ENCODE assay signal across 23 cellular contexts in genomic region chr10:33385016-33385415, GRCh38. TPM values are rescaled to one million over a fixed set of nuclear protein-coding genes. Genes with fewer than 3 reads are reported as not detected.
A peak's percentile ranks its signal among the peaks of the same experiment; 100 is the strongest.
DNase-seq lines count a peak whose midpoint lies in the region; ATAC-seq and TF ChIP-seq lines count a peak whose summit lies in the region.
"Had no signal": no experiment of that assay in that cellular context is flagged by ENCODE, and none has a peak within 500 bp of the region (broad histone marks: within the 10 kb centered on the region; RNA-seq: fewer than 3 reads in every experiment).

No MANE protein-coding gene starts in this region.

- H3K4me1 ChIP-seq in HEK293 (ENCODE audit: control insufficient read depth, insufficient read depth, low read length) (peaks cover 26% of the 10 kb centered on the region), neuronal stem cell (ENCODE audit: control insufficient read depth in 2 of 2, insufficient read depth in 1 of 2, low read depth in 1 of 2, low read length in 2 of 2) (peaks cover 12 to 33% of the 10 kb centered on the region in 2 donors)
- H3K4me1 ChIP-seq: BE2C, BLaER1 had no signal

- no peak overlapping the region for H3K4ac ChIP-seq in neuronal stem cell (ENCODE audit: low read length)

- CTCF ChIA-PET in HEK293 (lab: Yijun Ruan, JAX): no interaction called here

- no peaks in the 10 kb centered on the region for H3K9me3 ChIP-seq in HEK293 (ENCODE audit: control insufficient read depth, insufficient read depth, low read depth, low read length)
- peaks cover 0 to 4% of the 10 kb centered on the region in 2 donors for H3K9me3 ChIP-seq in neuronal stem cell (replicated peaks in 1 of 2; ENCODE audit: control insufficient read depth in 2 of 2, insufficient read depth in 1 of 2, low read depth in 1 of 2, low read length in 2 of 2)
- H3K9me3 ChIP-seq: BE2C, BLaER1 had no signal

- H3K27me3 ChIP-seq in neuronal stem cell (ENCODE audit: control insufficient read depth in 3 of 3, insufficient read depth in 3 of 3, low read depth in 1 of 3, low read length in 3 of 3): no peaks in the 10 kb centered on the region
- H3K27me3 ChIP-seq: BE2C, BLaER1 had no signal

- peak overlapping the region; percentile 9 for H2BK15ac ChIP-seq in neuronal stem cell (ENCODE audit: low read length)

- H2BK12ac ChIP-seq in neuronal stem cell (ENCODE audit: low read length): no peak overlapping the region

- H3K23ac ChIP-seq in neuronal stem cell (ENCODE audit: low read depth, low read length, poor library complexity): no peak overlapping the region

- H3K9ac ChIP-seq in neuronal stem cell (ENCODE audit: low read depth, low read length, poor library complexity): no peak overlapping the region
- H3K9ac ChIP-seq: BLaER1 had no signal

- ATAC-seq in GM19324 (IDR thresholded peaks at IDR 0.05; ENCODE audit: low FRiP score, unreplicated experiment): no peak

- POLR2A ChIA-PET in HEK293 (lab: Yijun Ruan, JAX): no interaction called here

- H3K14ac ChIP-seq in neuronal stem cell (ENCODE audit: low read length): no peak overlapping the region

- no peak overlapping the region for H2BK5ac ChIP-seq in neuronal stem cell (ENCODE audit: low read length)

- no peak overlapping the region for H3K4me2 ChIP-seq in neuronal stem cell (ENCODE audit: insufficient read depth, low read length, poor library complexity, severe bottlenecking)
- H3K4me2 ChIP-seq: BLaER1 had no signal

- no peak overlapping the region for H3K18ac ChIP-seq in neuronal stem cell (ENCODE audit: low read length)

- no peak overlapping the region for H4K8ac ChIP-seq in neuronal stem cell (ENCODE audit: low read depth, low read length)

- WGBS in neuronal stem cell (ENCODE audit: extremely low coverage in 2 of 2, insufficient read length in 2 of 2, insufficient replicate concordance in 1 of 2), 2 donors: no CpG with 5 or more reads among the region's 5 CpGs

- DNase-seq in fibroblast of peridontal ligament (ENCODE audit: extremely low read depth) (peak; percentile 42), neuronal stem cell (ENCODE audit: low spot score) (no peak), activated gamma-delta T cell treated with Interleukin-2 at 50 U/mL for 16 hours (no peak), iPS-NIHi11 (ENCODE audit: low spot score) (no peak)
- no peak for DNase-seq in activated CD8-positive, alpha-beta memory T cell treated with anti-CD3 and anti-CD28 coated beads for 24 hours
- DNase-seq: 8988T; ACHN; BE2C; C1 segment of cervical spinal cord; CD4-positive, alpha-beta memory T cell; CD4-positive, CD25-positive, alpha-beta regulatory T cell; CD8-positive, alpha-beta memory T cell; COR-L47; DMS 273 treated with DMSO at 0.1 percent for 48 hours; DMS153; DMS53; DMS79; DND-41; EL; GF-D8 had no signal

- H2BK120ac ChIP-seq in neuronal stem cell (ENCODE audit: low read depth, low read length): no peak overlapping the region

- no peak for TF ChIP-seq CTCF in HEK293 (tag by site-specific recombination; IDR thresholded peaks at IDR 0.05)

- H3K4me3 ChIP-seq in HEK293 (ENCODE audit: low read depth, low read length) (no peak overlapping the region), neuronal stem cell (ENCODE audit: low read length in 2 of 2) (no peak overlapping the region)
- H3K4me3 ChIP-seq: BLaER1 had no signal

- H3K27ac ChIP-seq in HEK293 (ENCODE audit: extremely low read depth, low read depth, low read length): peak overlapping the region; percentile 46; the same call in 1 of the 2 replicates
- no peak overlapping the region for H3K27ac ChIP-seq in neuronal stem cell (replicated peaks; ENCODE audit: low read length)
- H3K27ac ChIP-seq: BLaER1 had no signal

- H4K91ac ChIP-seq in neuronal stem cell (ENCODE audit: low read depth, low read length, poor library complexity): no peak overlapping the region

- H3K79me1 ChIP-seq in neuronal stem cell (ENCODE audit: low read depth, low read length): no peaks in the 10 kb centered on the region

- no peak overlapping the region for H2AFZ ChIP-seq in neuronal stem cell (ENCODE audit: low read length)

- H2AK5ac ChIP-seq in neuronal stem cell (ENCODE audit: low read depth, low read length): no peak overlapping the region

- H3K36me3 ChIP-seq in HEK293 (ENCODE audit: control insufficient read depth in 2 of 2, insufficient read depth in 1 of 2, low read length in 2 of 2): no peaks in the 10 kb centered on the region
- H3K36me3 ChIP-seq in neuronal stem cell (replicated peaks in 1 of 2; ENCODE audit: control insufficient read depth in 2 of 2, insufficient read depth in 2 of 2, low read length in 2 of 2): no peaks in the 10 kb centered on the region
- H3K36me3 ChIP-seq: BE2C, BLaER1 had no signal

TF ChIP-seq in HEK293, 187 proteins besides CTCF, POLR2A, EP300 and RAD21:
- TF ChIP-seq ZNF335 (tag by site-specific recombination; conservative IDR thresholded peaks at IDR 0.05) (no peak), ZNF626 (tag by site-specific recombination; IDR thresholded peaks at IDR 0.05) (no peak), ZNF449 (tag by site-specific recombination; IDR thresholded peaks at IDR 0.05) (no peak), ZSCAN30 (tag by site-specific recombination; IDR thresholded peaks at IDR 0.05) (no peak), HOXD13 (CRISPR knock-in tag; IDR thresholded peaks at IDR 0.05; ENCODE audit: borderline replicate concordance) (no peak), GLI4 (tag by site-specific recombination; IDR thresholded peaks at IDR 0.05) (no peak), REPIN1 (tag by site-specific recombination; IDR thresholded peaks at IDR 0.05; ENCODE audit: low read depth) (no peak), GLI2 (tag by site-specific recombination; IDR thresholded peaks at IDR 0.05; ENCODE audit: borderline replicate concordance, low read depth) (no peak), TSHZ1 (tag by site-specific recombination; IDR thresholded peaks at IDR 0.05; ENCODE audit: borderline replicate concordance) (no peak), AEBP2 (tag by site-specific recombination; IDR thresholded peaks at IDR 0.05; ENCODE audit: borderline replicate concordance) (no peak)
TF ChIP-seq in HEK293: peak in this region for 0.

RNA-seq across cellular contexts. Expression of gene NRP1, which starts 50.5 kb away (rescaled TPM):
- 2.9 TPM for polyA plus RNA-seq in neuronal stem cell (2013, experiment 1 of 2)
- 2.6 TPM for polyA plus RNA-seq in neuronal stem cell (2013, experiment 2 of 2)
- polyA plus RNA-seq: CD4-positive, alpha-beta memory T cell; CD8-positive, alpha-beta memory T cell had no signal
